Comparison of ENCODE assay signal across 8 cellular contexts in the genomic region with DNA sequence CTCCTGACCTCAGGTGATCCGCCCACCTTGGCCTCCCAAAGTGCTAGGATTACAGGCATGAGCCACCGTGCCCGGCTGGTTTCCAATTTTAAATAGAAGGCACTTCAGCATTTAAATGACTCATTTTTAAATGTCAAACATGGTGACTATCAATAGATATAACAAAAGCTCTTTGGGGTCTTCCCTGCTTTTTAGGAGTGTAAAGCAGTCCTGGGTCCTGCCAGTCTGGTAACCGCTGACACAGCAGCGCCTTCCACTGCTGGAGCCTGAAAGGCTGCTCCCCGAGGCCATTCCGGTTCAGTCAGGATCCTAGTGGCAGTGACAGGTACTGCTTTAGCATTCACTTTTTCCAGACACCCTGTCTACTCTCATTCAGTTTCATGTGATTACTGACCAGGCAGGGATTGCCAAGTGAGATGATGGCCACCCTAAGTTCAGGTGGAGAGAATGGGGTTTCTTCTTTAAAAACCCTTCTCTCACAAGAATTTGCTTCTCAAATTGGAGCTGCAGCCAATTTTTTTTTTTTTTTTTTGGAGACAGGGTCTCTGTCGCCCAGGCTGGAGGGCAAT. TPM values are rescaled to one million over a fixed set of nuclear protein-coding genes. Genes with fewer than 3 reads are reported as not detected.
DNase-seq lines count a peak whose midpoint lies in the region; ATAC-seq and TF ChIP-seq lines count a peak whose summit lies in the region.

No MANE protein-coding gene starts in this region.

- peak; percentile 11 to 54 (median 41) for DNase-seq in NCI-H1417 (lab: John Stamatoyannopoulos, UW)
- DNase-seq in NCI-H1417 treated with DMSO at 0.1 percent for 48 hours (lab: John Stamatoyannopoulos, UW) = no peak
- DNase-seq in NCI-H146 treated with DMSO at 0.1 percent for 48 hours (lab: John Stamatoyannopoulos, UW; ENCODE audit: unreplicated experiment) = peak; percentile 5
- DNase-seq in central memory CD4-positive, alpha-beta T cell = peak; percentile 63
- peak; percentile 57 to 79 (median 69) for DNase-seq in right lobe of liver
- peak; percentile 59 for DNase-seq in stomach
- no peak for DNase-seq in pons (ENCODE audit: low spot score)

- H3K9me3 ChIP-seq in right lobe of liver (no peaks in the 10 kb centered on the region), stomach (no peaks in the 10 kb centered on the region)

- H3K27me3 ChIP-seq in right lobe of liver = no peaks in the 10 kb centered on the region
- no peaks in the 10 kb centered on the region for H3K27me3 ChIP-seq in stomach

- peak; percentile 70 for TF ChIP-seq CTCF in VCaP (conservative IDR thresholded peaks at IDR 0.05)
- peak; percentile 49 to 65 (median 52) for TF ChIP-seq CTCF in right lobe of liver (IDR thresholded peaks at IDR 0.05)
- peak in 5 of 7 experiments; percentile 36 to 64 (median 60) for TF ChIP-seq CTCF in stomach (IDR thresholded peaks at IDR 0.05)

- intact Hi-C loops in right lobe of liver (cut with DNase I) (no loop called here), stomach (cut with DNase I; ENCODE audit: low total_unique reads) (no loop called here)

- TF ChIP-seq POLR2A in right lobe of liver (IDR thresholded peaks at IDR 0.05) (no peak), stomach (IDR thresholded peaks at IDR 0.05) (no peak)

- no peak overlapping the region for H3K4me3 ChIP-seq in right lobe of liver
- no peak overlapping the region for H3K4me3 ChIP-seq in stomach

- peak; percentile 52 to 67 (median 58) for ATAC-seq in right lobe of liver

- H3K36me3 ChIP-seq in right lobe of liver = no peaks in the 10 kb centered on the region
- no peaks in the 10 kb centered on the region for H3K36me3 ChIP-seq in stomach

- H3K27ac ChIP-seq in VCaP (peak overlapping the region; percentile 2; the same call in 1 of the 2 replicates), right lobe of liver (peak overlapping the region in 2 of 3 donors; percentile 0 to 50), stomach (peak overlapping the region in 2 of 5 donors; percentile 24 to 39)

- WGBS in right lobe of liver (ENCODE audit: insufficient coverage, low coverage, low lambda C conversion rate, missing lambda C conversion rate) = 23% methylated on average over 7 of the region's 8 CpGs
- 32 to 50% (median 41%) methylated on average over 8 of the region's 8 CpGs for WGBS in stomach, 5 donors

- no peak for TF ChIP-seq EP300 in stomach (IDR thresholded peaks at IDR 0.05)

- H3K4me1 ChIP-seq in right lobe of liver = peaks cover 0 to 78% (median 38%) of the 10 kb centered on the region in 4 donors
- H3K4me1 ChIP-seq in stomach = peaks cover 83 to 93% (median 89%) of the 10 kb centered on the region in 4 donors

RNA-seq across cellular contexts. Expression of gene DIDO1, which starts 5.1 kb away (rescaled TPM):
- total RNA-seq in right lobe of liver (10 to 100 TPM; 18.3 to 28.1 (median 21.1) TPM), stomach (100 to 1,000 TPM in 1 of 5 donors, 10 to 100 TPM in 4; 56.0 to 117 (median 74.2) TPM)
- 10 to 100 TPM in 2 of 3 donors, 1 to 10 TPM in 1; 8.1 to 14.2 (median 14.1) TPM for polyA plus RNA-seq in stomach

RNA-seq across cellular contexts. Expression of gene GID8, which starts 16.7 kb away (rescaled TPM):
- total RNA-seq in right lobe of liver (10 to 100 TPM; 12.6 to 18.9 (median 15.1) TPM), stomach (10 to 100 TPM; 12.3 to 39.3 (median 19.2) TPM)
- 10 to 100 TPM; 10.8 to 13.6 (median 12.5) TPM for polyA plus RNA-seq in stomach

RNA-seq across cellular contexts. Expression of gene SLC17A9, which starts 31.3 kb away (rescaled TPM):
- total RNA-seq in right lobe of liver (10 to 100 TPM; 29.8 to 99.4 (median 54.1) TPM), stomach (10 to 100 TPM in 4 of 5 donors, 1 to 10 TPM in 1; 9.0 to 76.4 (median 18.7) TPM)
- polyA plus RNA-seq in stomach = 1 to 10 TPM; 1.1 to 10.0 (median 5.8) TPM

RNA-seq across cellular contexts. Expression of gene TCFL5, which starts 59.6 kb away (rescaled TPM):
- total RNA-seq in right lobe of liver (1 to 10 TPM; 2.9 to 5.1 (median 3.9) TPM), stomach (10 to 100 TPM in 2 of 5 donors, 1 to 10 TPM in 3; 3.0 to 29.5 (median 9.5) TPM)
- 1 to 10 TPM; 4.8 to 5.7 (median 5.0) TPM for polyA plus RNA-seq in stomach

Comparison
In these comparisons a context has a peak if more than half of its experiments do, and no peak if none do; other contexts are left out.
1. DNase-seq: peak in NCI-H1417 (3 of 3), NCI-H146 treated with DMSO at 0.1 percent for 48 hours (single experiment), central memory CD4-positive, alpha-beta T cell (single experiment), right lobe of liver (3 of 3) and stomach (single experiment); none in NCI-H1417 treated with DMSO at 0.1 percent for 48 hours (single experiment) and pons (single experiment).
2. Peak in every context shown above with its lines, with median percentiles within 50 percentile points of each other: CTCF ChIP-seq.